In the genomic region with DNA sequence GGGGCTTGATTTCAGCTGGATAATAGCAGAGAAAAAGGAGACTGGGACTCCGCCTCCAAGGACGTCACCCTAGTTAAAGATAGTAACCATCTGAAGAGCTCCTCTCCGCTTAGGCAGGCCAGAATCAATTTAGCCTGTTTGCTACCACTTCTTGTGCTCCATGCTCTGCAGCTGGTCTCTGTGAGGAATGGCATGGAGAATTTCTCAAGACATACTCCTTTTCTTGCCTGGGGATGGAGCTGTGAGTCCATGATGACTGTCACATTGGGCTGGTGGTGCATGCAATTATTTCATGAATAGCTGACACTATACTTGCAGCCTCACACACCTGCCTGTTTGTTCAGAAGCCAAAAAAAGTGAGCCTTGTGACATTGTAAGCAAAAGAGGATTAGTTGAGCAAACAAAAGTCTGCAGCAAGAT, we compare ENCODE assay signal across 10 cellular contexts.
DNase-seq lines count a peak whose midpoint lies in the region; ATAC-seq and TF ChIP-seq lines count a peak whose summit lies in the region.
"Had no signal": no experiment of that assay in that cellular context is flagged by ENCODE, and none has a peak within 500 bp of the region (broad histone marks: within the 10 kb centered on the region; RNA-seq: fewer than 3 reads in every experiment).

No MANE protein-coding gene starts in this region.

- H3K27ac ChIP-seq in 22Rv1, result 0 out of 2 replicates have a peak overlapping the region, but pooled peaks have one; percentile 2

- H3K4me1 ChIP-seq in BE2C, result no peaks in the 10 kb centered on the region

- in situ Hi-C loops in GM13977 (cut with MboI; ENCODE audit: low pct_unique_long_range_greater_than_20kb, low sequenced_read_pairs, unreplicated experiment), result no loop called here

- ATAC-seq in GM18502 (IDR thresholded peaks at IDR 0.05; ENCODE audit: poor library complexity, unreplicated experiment) (no peak), HG02938 (IDR thresholded peaks at IDR 0.05; ENCODE audit: unreplicated experiment) (no peak)

- DNase-seq in GM13977 (ENCODE audit: low spot score) (no peak), NCI-H345 treated with DMSO at 0.1 percent for 48 hours (lab: John Stamatoyannopoulos, UW; ENCODE audit: unreplicated experiment) (peak; percentile 95), epithelial cell of proximal tubule (ENCODE audit: low read depth) (no peak), BE2C (no peak)
- DNase-seq in stimulated activated CD4-positive, alpha-beta T cell treated with anti-CD3 and anti-CD28 coated beads, Interleukin-4, amount 100 ng/mL, for 1 hour, result no peak
- DNase-seq: activated T-cell treated with anti-CD3 and anti-CD28 coated beads, Interleukin-2, amount 50 U/mL, for 4 hours; kidney glomerular epithelial cell had no signal

- no peaks in the 10 kb centered on the region; the same call in 1 of the 2 replicates for H3K9me3 ChIP-seq in BE2C

- TF ChIP-seq CTCF in 22Rv1 (IDR thresholded peaks at IDR 0.05), result peak; percentile 27; the same call in 1 of the 2 replicates
- TF ChIP-seq CTCF in GM13977 (IDR thresholded peaks at IDR 0.05; ENCODE audit: extremely low read depth, insufficient read depth, missing control alignments), result peak; percentile 43
- TF ChIP-seq CTCF in epithelial cell of proximal tubule (conservative IDR thresholded peaks at IDR 0.05; ENCODE audit: low read depth, low read length), result peak; percentile 20
- no peak for TF ChIP-seq CTCF in BE2C (IDR thresholded peaks at IDR 0.05; ENCODE audit: low read depth, low read length)

- H3K27me3 ChIP-seq in BE2C, result no peaks in the 10 kb centered on the region; the same call in 1 of the 2 replicates

- no peaks in the 10 kb centered on the region for H3K36me3 ChIP-seq in BE2C

- H3K4me3 ChIP-seq in epithelial cell of proximal tubule (ENCODE audit: low read depth, low read length) (no peak overlapping the region), BE2C (ENCODE audit: low read depth, low read length) (no peak overlapping the region)
